8 cellular contexts compared by ENCODE assay signal in the genomic region with DNA sequence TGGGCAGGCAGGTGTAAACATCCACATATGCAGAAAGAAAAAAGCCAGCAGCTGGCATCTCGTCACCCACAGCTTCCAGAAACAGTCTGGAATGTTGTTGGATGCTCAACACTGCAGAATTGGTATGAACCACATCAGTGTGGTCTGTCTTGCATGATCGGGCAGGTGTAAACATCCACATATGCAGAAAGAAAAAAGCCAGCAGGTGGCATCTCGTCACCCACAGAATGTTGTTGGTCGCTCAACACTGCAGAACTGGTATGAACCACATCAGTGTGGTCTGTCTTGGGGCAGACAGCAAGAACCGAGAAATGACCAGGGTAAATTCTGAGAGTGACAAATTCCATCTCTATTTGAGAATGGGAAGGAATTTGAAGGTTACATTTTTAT. TPM values are rescaled to one million over a fixed set of nuclear protein-coding genes. Genes with fewer than 3 reads are reported as not detected.
DNase-seq lines count a peak whose midpoint lies in the region; ATAC-seq lines count a peak whose summit lies in the region.

No MANE protein-coding gene starts in this region.

- H3K36me3 Mint-ChIP-seq in activated CD8-positive, alpha-beta memory T cell treated with anti-CD3 and anti-CD28 coated beads, Interleukin-2, amount 10 ng/mL, durations not matched to agents 7 days and 5 days, result peaks cover 20% of the 10 kb centered on the region

- peak; percentile 67 for DNase-seq in activated CD8-positive, alpha-beta memory T cell treated with anti-CD3 and anti-CD28 coated beads, Interleukin-2, amount 10 ng/mL, durations not matched to agents 7 days and 5 days
- DNase-seq in activated CD8-positive, alpha-beta memory T cell treated with anti-CD3 and anti-CD28 coated beads for 24 hours, result no peak
- DNase-seq in NCI-H69 (lab: John Stamatoyannopoulos, UW) (peak; percentile 48), NCI-H1048 (lab: John Stamatoyannopoulos, UW) (no peak), DMS79 treated with DMSO at 0.1 percent for 48 hours (lab: John Stamatoyannopoulos, UW) (no peak), NK-92 (lab: John Stamatoyannopoulos, UW; ENCODE audit: unreplicated experiment) (no peak)

- H3K9me3 Mint-ChIP-seq in activated CD8-positive, alpha-beta memory T cell treated with anti-CD3 and anti-CD28 coated beads, Interleukin-2, amount 10 ng/mL, durations not matched to agents 7 days and 5 days (ENCODE audit: low read depth), result no peaks in the 10 kb centered on the region

- ATAC-seq in activated CD8-positive, alpha-beta memory T cell treated with anti-CD3 and anti-CD28 coated beads, Interleukin-2, amount 10 ng/mL, durations not matched to agents 7 days and 5 days, result peak; percentile 68
- ATAC-seq in HG02678 (IDR thresholded peaks at IDR 0.05; ENCODE audit: unreplicated experiment) (peak; percentile 93), esophagus mucosa (peak; percentile 58)

- CTCF ChIA-PET in activated CD8-positive, alpha-beta memory T cell treated with anti-CD3 and anti-CD28 coated beads, Interleukin-2, amount 10 ng/mL, durations not matched to agents 7 days and 5 days (lab: Charles Lee), result interaction anchor here (0.8 to 4.4 kb wide), 22 partner anchors 10 to 155 kb away, joined by 3 to 25 read pairs (median 4); no protein-coding TSS in a partner anchor

- H3K4me1 Mint-ChIP-seq in activated CD8-positive, alpha-beta memory T cell treated with anti-CD3 and anti-CD28 coated beads, Interleukin-2, amount 10 ng/mL, durations not matched to agents 7 days and 5 days, result peaks cover 65% of the 10 kb centered on the region

- peak overlapping the region; percentile 71 for H3K27ac Mint-ChIP-seq in activated CD8-positive, alpha-beta memory T cell treated with anti-CD3 and anti-CD28 coated beads, Interleukin-2, amount 10 ng/mL, durations not matched to agents 7 days and 5 days

- H3K4me3 Mint-ChIP-seq in activated CD8-positive, alpha-beta memory T cell treated with anti-CD3 and anti-CD28 coated beads, Interleukin-2, amount 10 ng/mL, durations not matched to agents 7 days and 5 days, result no peak overlapping the region

- H3K27me3 Mint-ChIP-seq in activated CD8-positive, alpha-beta memory T cell treated with anti-CD3 and anti-CD28 coated beads, Interleukin-2, amount 10 ng/mL, durations not matched to agents 7 days and 5 days, result no peaks in the 10 kb centered on the region

RNA-seq across cellular contexts. Expression of gene DOCK10, which starts 39.6 kb away (rescaled TPM):
- 100 to 1,000 TPM; 251 to 271 TPM for total RNA-seq in activated CD8-positive, alpha-beta memory T cell treated with anti-CD3 and anti-CD28 coated beads, Interleukin-2, amount 10 ng/mL, durations not matched to agents 7 days and 5 days
- total RNA-seq in esophagus mucosa, result 6.7 TPM

Comparison
In these comparisons a context has a peak if more than half of its experiments do, and no peak if none do; other contexts are left out.
1. DNase-seq: peak in activated CD8-positive, alpha-beta memory T cell treated with anti-CD3 and anti-CD28 coated beads, Interleukin-2, amount 10 ng/mL, durations not matched to agents 7 days and 5 days (single experiment) and NCI-H69 (single experiment); none in activated CD8-positive, alpha-beta memory T cell treated with anti-CD3 and anti-CD28 coated beads for 24 hours (single experiment), NCI-H1048 (single experiment), DMS79 treated with DMSO at 0.1 percent for 48 hours (single experiment) and NK-92 (single experiment).
2. RNA of gene DOCK10, which starts 39.6 kb away (total RNA-seq): 251 to 271 TPM in activated CD8-positive, alpha-beta memory T cell treated with anti-CD3 and anti-CD28 coated beads, Interleukin-2, amount 10 ng/mL, durations not matched to agents 7 days and 5 days; 6.7 TPM in esophagus mucosa (single experiment); every median in the first group is over 10 times any median in the second.
3. Peak in every context shown above with its lines, with median percentiles within 50 percentile points of each other: ATAC-seq.